Comparison of ENCODE assay signal across 8 cellular contexts in the genomic region with DNA sequence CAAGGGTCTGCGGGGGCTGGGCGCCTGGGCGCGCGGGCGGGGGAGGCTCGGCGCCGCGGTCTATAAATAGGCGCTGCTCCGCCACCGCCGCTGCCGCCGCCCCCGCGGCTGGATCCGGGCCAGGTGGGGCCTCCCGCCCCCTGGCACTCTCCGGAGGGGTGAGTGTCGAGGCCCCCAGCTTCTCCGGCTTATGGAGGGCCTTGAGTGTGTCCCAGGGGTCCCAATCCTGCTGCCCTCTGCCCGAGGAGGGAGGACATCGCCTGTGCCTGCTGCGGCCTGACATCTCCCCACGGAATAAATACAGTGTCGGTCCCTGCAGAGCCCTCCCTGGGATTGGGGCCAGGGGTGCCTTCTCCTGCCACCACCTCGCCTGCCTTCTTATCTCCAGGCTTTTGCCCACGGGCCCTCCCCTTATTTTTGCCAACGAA. TPM values are rescaled to one million over a fixed set of nuclear protein-coding genes. Genes with fewer than 3 reads are reported as not detected.
DNase-seq lines count a peak whose midpoint lies in the region; ATAC-seq, FAIRE-seq and TF ChIP-seq lines count a peak whose summit lies in the region.

No MANE protein-coding gene starts in this region.

- peak; percentile 39 for DNase-seq in stimulated activated CD4-positive, alpha-beta T cell treated with anti-CD3 and anti-CD28 coated beads, Interleukin-4, amount 100 ng/mL, for 1 hour
- no peak for DNase-seq in stimulated activated CD4-positive, alpha-beta T cell treated with anti-CD3 and anti-CD28 coated beads, Interleukin-1b, Interleukin-23, amount 100 ng/mL, for 48 hours
- no peak for DNase-seq in GM12878 (ENCODE audit: low read depth, low spot score)
- DNase-seq in mesothelial cell of epicardium (ENCODE audit: low spot score in 2 of 2, unreplicated experiment in 2 of 2): no peak
- no peak for DNase-seq in vagina (ENCODE audit: extremely low spot score in 2 of 2)
- no peak for DNase-seq in MM.1S

- no peaks in the 10 kb centered on the region for H3K9me3 Mint-ChIP-seq in mesothelial cell of epicardium

- H3K36me3 ChIP-seq in GM12878 (ENCODE audit: control insufficient read depth in 2 of 2, insufficient read depth in 2 of 2, low read length in 1 of 2) (no peaks in the 10 kb centered on the region), vagina (peaks cover 0 to 32% of the 10 kb centered on the region in 2 donors), MM.1S (replicated peaks; ENCODE audit: insufficient read depth, low read length) (no peaks in the 10 kb centered on the region)

- H3K79me2 ChIP-seq in GM12878 (ENCODE audit: control insufficient read depth, insufficient read depth, low read length): no peaks in the 10 kb centered on the region
- no peaks in the 10 kb centered on the region for H3K79me2 ChIP-seq in MM.1S (ENCODE audit: low read length)

- no peaks in the 10 kb centered on the region for H3K9me2 ChIP-seq in MM.1S (replicated peaks; ENCODE audit: insufficient read depth, low read length)

- intact Hi-C loops in GM12878 (cut with micrococcal nuclease; ENCODE audit: unreplicated experiment): no loop called here
- intact Hi-C loops in vagina (cut with DNase I): loop anchor here (5.0 kb wide), 1 partner anchor 37 kb away; no protein-coding TSS in a partner anchor

- H3K4me3 Mint-ChIP-seq in mesothelial cell of epicardium: peak overlapping the region; percentile 58

- H3K36me3 Mint-ChIP-seq in mesothelial cell of epicardium: peaks cover 17% of the 10 kb centered on the region

- H3K27me3 ChIP-seq in GM12878 (replicated peaks in 1 of 2; ENCODE audit: control insufficient read depth in 2 of 2, insufficient read depth in 2 of 2, low read length in 1 of 2) (peaks cover 4 to 6% of the 10 kb centered on the region in 2 experiments; a peak in 3 of 4 replicates), vagina (no peaks in the 10 kb centered on the region), MM.1S (replicated peaks; ENCODE audit: insufficient read depth, low read length) (peaks cover 74% of the 10 kb centered on the region)

- H3F3A ChIP-seq in MM.1S (ENCODE audit: insufficient read depth, low read length): no peaks in the 10 kb centered on the region

- no peak for FAIRE-seq in GM12878 (lab: Jason Lieb, UNC)

- WGBS in GM12878 (ENCODE audit: insufficient coverage, insufficient replicate concordance, low lambda C conversion rate, missing lambda C conversion rate): 16% methylated on average over 12 of the region's 31 CpGs

- no peak for ATAC-seq in GM12878
- ATAC-seq in GM18861 (IDR thresholded peaks at IDR 0.05; ENCODE audit: unreplicated experiment): no peak
- ATAC-seq in GM21360 (IDR thresholded peaks at IDR 0.05; ENCODE audit: unreplicated experiment): no peak

- CTCF ChIA-PET in GM12878 (lab: Yijun Ruan, JAX): no interaction called here

- no peak for TF ChIP-seq EP300 in GM12878 (IDR thresholded peaks at IDR 0.05; ENCODE audit: borderline replicate concordance in 1 of 2, control insufficient read depth in 1 of 2, low read depth in 2 of 2, low read length in 2 of 2)

- peaks cover 9% of the 10 kb centered on the region for H3K4me1 ChIP-seq in GM12878 (ENCODE audit: control insufficient read depth, insufficient read depth, low read length)
- peaks cover 62% of the 10 kb centered on the region for H3K4me1 ChIP-seq in vagina
- no peaks in the 10 kb centered on the region for H3K4me1 ChIP-seq in MM.1S (ENCODE audit: low read length)

- H3K4me2 ChIP-seq in GM12878 (ENCODE audit: control insufficient read depth, insufficient read depth) (peak overlapping the region; percentile 84), MM.1S (ENCODE audit: low read depth, low read length) (no peak overlapping the region)

- POLR2A ChIA-PET in GM12878 (lab: Charles Lee): no interaction called here

- H3K27me3 Mint-ChIP-seq in mesothelial cell of epicardium (ENCODE audit: low read depth): peaks cover 57% of the 10 kb centered on the region

- TF ChIP-seq POLR2A in GM12878 (IDR thresholded peaks at IDR 0.05; ENCODE audit: low read depth, low read length) (no peak), vagina (IDR thresholded peaks at IDR 0.05) (no peak)

- no peak overlapping the region for H3K27ac Mint-ChIP-seq in mesothelial cell of epicardium

- no peak for TF ChIP-seq RAD21 in GM12878 (IDR thresholded peaks at IDR 0.05; ENCODE audit: insufficient read depth, low read depth, low read length)

- RAD21 ChIA-PET in GM12878 (lab: Charles Lee; ENCODE audit: unreplicated experiment): no interaction called here

- SMC1A ChIA-PET in GM12878 (lab: Charles Lee; ENCODE audit: uncharacterized antibody, unreplicated experiment): no interaction called here

- H4K20me1 ChIP-seq in GM12878 (ENCODE audit: control insufficient read depth, insufficient read depth) (no peaks in the 10 kb centered on the region), MM.1S (ENCODE audit: insufficient read depth, low read length) (no peaks in the 10 kb centered on the region)

- H3K9ac ChIP-seq in GM12878 (ENCODE audit: control insufficient read depth, insufficient read depth, low read length) (no peak overlapping the region), MM.1S (ENCODE audit: low read length) (no peak overlapping the region)

- H3K4me3 ChIP-seq in GM12878: no peak overlapping the region
- H3K4me3 ChIP-seq in vagina: peak overlapping the region; percentile 56 to 71
- no peak overlapping the region for H3K4me3 ChIP-seq in MM.1S (ENCODE audit: low read length)

- TF ChIP-seq CTCF in GM12878 (IDR thresholded peaks at IDR 0.05 in 2 of 3, conservative IDR thresholded peaks at IDR 0.05 in 1 of 3; ENCODE audit: control insufficient read depth in 2 of 3, extremely low read depth in 1 of 3, insufficient read depth in 1 of 3, low read depth in 3 of 3, low read length in 3 of 3): no peak
- no peak for TF ChIP-seq CTCF in mesothelial cell of epicardium (IDR thresholded peaks at IDR 0.05; ENCODE audit: unreplicated experiment)
- TF ChIP-seq CTCF in vagina (IDR thresholded peaks at IDR 0.05): no peak
- no peak for TF ChIP-seq CTCF in MM.1S (IDR thresholded peaks at IDR 0.05; ENCODE audit: low read length)

- H3K4me1 Mint-ChIP-seq in mesothelial cell of epicardium: peaks cover 18% of the 10 kb centered on the region

- no peaks in the 10 kb centered on the region; the same call in 2 of the 3 replicates for H3K9me3 ChIP-seq in GM12878 (replicated peaks; ENCODE audit: control insufficient read depth, insufficient read depth, low read length)
- no peaks in the 10 kb centered on the region for H3K9me3 ChIP-seq in vagina
- H3K9me3 ChIP-seq in MM.1S (replicated peaks; ENCODE audit: insufficient read depth, low read length): no peaks in the 10 kb centered on the region

- no TSS peak for BruUV-seq in GM12878 (replicated peaks; lab: Mats Ljungman, UMichigan)

- H3K27ac ChIP-seq in GM12878 (ENCODE audit: control insufficient read depth, insufficient read depth) (no peak overlapping the region), vagina (peak overlapping the region; percentile 85), MM.1S (ENCODE audit: low read length) (no peak overlapping the region)

- in situ Hi-C loops in GM12878 (cut with MboI): no loop called here

- H2AFZ ChIP-seq in GM12878 (ENCODE audit: control insufficient read depth, low read depth, low read length) (no peak overlapping the region), MM.1S (ENCODE audit: low read length) (no peak overlapping the region)

RNA-seq across cellular contexts. Expression of gene GP1BB, which starts 4.3 kb away (rescaled TPM):
- total RNA-seq in GM12878 (2013; cell fraction: nucleolus; rRNA removed): not detected in 2 replicates
- total RNA-seq in GM12878 (2014; rRNA removed): 0.28 TPM in 1 of 2 replicates, not detected in the other
- total RNA-seq in GM12878 (2014; rRNA removed; fragmentation: Illumina TruSeq; extraction: Trizol): not detected in 2 replicates
- 0.28 and 0.35 TPM in 2 replicates for total RNA-seq in GM12878 (2021)
- not detected for polyA plus RNA-seq in GM12878 (2011; ENCODE audit: low read depth)
- polyA plus RNA-seq in GM12878 (2011; rRNA removed): not detected in 2 replicates
- polyA plus RNA-seq in GM12878 (2011; cell fraction: cytosol; rRNA removed): 0.07 TPM in 1 of 2 replicates, not detected in the other
- polyA plus RNA-seq in GM12878 (2011; cell fraction: nucleus; rRNA removed): 0.22 and 0.28 TPM in 2 replicates
- 0.16 and 0.35 TPM in 2 replicates for polyA plus RNA-seq in GM12878 (2012)
- polyA plus RNA-seq in GM12878 (2014; fragmentation: Illumina TruSeq; extraction: Trizol): not detected in 2 replicates
- polyA plus RNA-seq in GM12878 (2014; fragmentation: Nextera tagmentation; extraction: Ambion mirVana): under 1 TPM in 1 of 2 experiments, not detected in 1; 0.05 TPM
- 0.10 TPM in 1 of 2 replicates, not detected in the other for polyA plus RNA-seq in GM12878 (2014; rRNA removed)
- polyA plus RNA-seq in GM12878 (2016; fragmentation: Nextera tagmentation; extraction: Ambion mirVana): not detected
- polyA minus RNA-seq in GM12878 (2011; rRNA and poly(A)+ RNA removed): not detected in 2 replicates
- polyA minus RNA-seq in GM12878 (2011; cell fraction: cytosol; rRNA and poly(A)+ RNA removed): not detected in 2 replicates
- not detected in 2 replicates for polyA minus RNA-seq in GM12878 (2011; cell fraction: nucleus; rRNA and poly(A)+ RNA removed)
- total RNA-seq in mesothelial cell of epicardium: 1.4 to 5.7 TPM (median 4.4 TPM) in 3 replicates
- 14.5 TPM for total RNA-seq in vagina

RNA-seq across cellular contexts. Expression of gene SEPTIN5, which starts 4.8 kb away (rescaled TPM):
- total RNA-seq in GM12878 (2013; cell fraction: nucleolus; rRNA removed): 4.3 and 5.9 TPM in 2 replicates
- total RNA-seq in GM12878 (2014; rRNA removed): 0.34 and 0.65 TPM in 2 replicates
- 0.13 and 0.51 TPM in 2 replicates for total RNA-seq in GM12878 (2014; rRNA removed; fragmentation: Illumina TruSeq; extraction: Trizol)
- total RNA-seq in GM12878 (2021): 0.82 and 1.1 TPM in 2 replicates
- polyA plus RNA-seq in GM12878 (2011; ENCODE audit: low read depth): 0.42 TPM
- 0.19 and 0.43 TPM in 2 replicates for polyA plus RNA-seq in GM12878 (2011; rRNA removed)
- polyA plus RNA-seq in GM12878 (2011; cell fraction: cytosol; rRNA removed): 0.12 and 0.31 TPM in 2 replicates
- 1.3 and 1.5 TPM in 2 replicates for polyA plus RNA-seq in GM12878 (2011; cell fraction: nucleus; rRNA removed)
- 1.2 and 1.4 TPM in 2 replicates for polyA plus RNA-seq in GM12878 (2012)
- polyA plus RNA-seq in GM12878 (2014; fragmentation: Illumina TruSeq; extraction: Trizol): 0.34 and 1.5 TPM in 2 replicates
- polyA plus RNA-seq in GM12878 (2014; fragmentation: Nextera tagmentation; extraction: Ambion mirVana): not detected
- 0.46 TPM in 1 of 2 replicates, not detected in the other for polyA plus RNA-seq in GM12878 (2014; rRNA removed)
- polyA plus RNA-seq in GM12878 (2016; fragmentation: Nextera tagmentation; extraction: Ambion mirVana): not detected
- 1.1 and 2.0 TPM in 2 replicates for polyA minus RNA-seq in GM12878 (2011; rRNA and poly(A)+ RNA removed)
- not detected in 2 replicates for polyA minus RNA-seq in GM12878 (2011; cell fraction: cytosol; rRNA and poly(A)+ RNA removed)
- polyA minus RNA-seq in GM12878 (2011; cell fraction: nucleus; rRNA and poly(A)+ RNA removed): 0.36 and 0.57 TPM in 2 replicates
- total RNA-seq in mesothelial cell of epicardium: 32.2 to 42.1 TPM (median 36.2 TPM) in 3 replicates
- 67.3 TPM for total RNA-seq in vagina

RNA-seq across cellular contexts. Expression of gene TBX1, which starts 41.5 kb away (rescaled TPM):
- not detected in 2 replicates for total RNA-seq in GM12878 (2013; cell fraction: nucleolus; rRNA removed)
- total RNA-seq in GM12878 (2014; rRNA removed): not detected in 2 replicates
- total RNA-seq in GM12878 (2014; rRNA removed; fragmentation: Illumina TruSeq; extraction: Trizol): not detected in 2 replicates
- not detected in 2 replicates for total RNA-seq in GM12878 (2021)
- polyA plus RNA-seq in GM12878 (2011; ENCODE audit: low read depth): not detected
- polyA plus RNA-seq in GM12878 (2011; rRNA removed): not detected in 2 replicates
- polyA plus RNA-seq in GM12878 (2011; cell fraction: cytosol; rRNA removed): not detected in 2 replicates
- polyA plus RNA-seq in GM12878 (2011; cell fraction: nucleus; rRNA removed): 0.20 TPM in 1 of 2 replicates, not detected in the other
- not detected in 2 replicates for polyA plus RNA-seq in GM12878 (2012)
- polyA plus RNA-seq in GM12878 (2014; fragmentation: Illumina TruSeq; extraction: Trizol): not detected in 2 replicates
- not detected for polyA plus RNA-seq in GM12878 (2014; fragmentation: Nextera tagmentation; extraction: Ambion mirVana)
- polyA plus RNA-seq in GM12878 (2014; rRNA removed): not detected in 2 replicates
- not detected for polyA plus RNA-seq in GM12878 (2016; fragmentation: Nextera tagmentation; extraction: Ambion mirVana)
- polyA minus RNA-seq in GM12878 (2011; rRNA and poly(A)+ RNA removed): not detected in 2 replicates
- polyA minus RNA-seq in GM12878 (2011; cell fraction: cytosol; rRNA and poly(A)+ RNA removed): not detected in 2 replicates
- polyA minus RNA-seq in GM12878 (2011; cell fraction: nucleus; rRNA and poly(A)+ RNA removed): not detected in 2 replicates
- total RNA-seq in mesothelial cell of epicardium: 0.34 to 0.45 TPM in 2 of 3 replicates, not detected in the other
- total RNA-seq in vagina: 7.1 TPM

Comparison
In these comparisons a context has a peak if more than half of its experiments do, and no peak if none do; other contexts are left out.
1. H3K4me3 ChIP-seq: peak in vagina (2 of 2); none in GM12878 (single experiment) and MM.1S (single experiment).